ENCODE assay signal across 12 cellular contexts in genomic region chr17:39618956-39619785, GRCh38. TPM values are rescaled to one million over a fixed set of nuclear protein-coding genes. Genes with fewer than 3 reads are reported as not detected.
DNase-seq lines count a peak whose midpoint lies in the region; ATAC-seq and TF ChIP-seq lines count a peak whose summit lies in the region.
"Had no signal": no experiment of that assay in that cellular context is flagged by ENCODE, and none has a peak within 500 bp of the region (broad histone marks: within the 10 kb centered on the region; RNA-seq: fewer than 3 reads in every experiment).

No MANE protein-coding gene starts in this region.

- no peaks in the 10 kb centered on the region for H3K9me3 ChIP-seq in thoracic aorta
- H3K9me3 ChIP-seq: gastroesophageal sphincter, sigmoid colon had no signal

- no peak for DNase-seq in activated naive CD8-positive, alpha-beta T cell treated with anti-CD3 and anti-CD28 coated beads, Interleukin-2, amount 50 U/mL, for 24 hours
- DNase-seq in NCI-H2107 treated with DMSO at 0.1 percent for 48 hours (lab: John Stamatoyannopoulos, UW; ENCODE audit: unreplicated experiment) = peak; percentile 25
- no peak for DNase-seq in epithelial cell of proximal tubule (ENCODE audit: low read depth)
- DNase-seq in thoracic aorta (ENCODE audit: low spot score) = no peak
- no peak for DNase-seq in HCEC 1CT
- no peak for DNase-seq in effector CD8-positive, alpha-beta T cell (lab: John Stamatoyannopoulos, UW)
- DNase-seq: activated effector memory CD4-positive, alpha-beta T cell treated with Interleukin-2 at 50 U/mL for 16 hours; sigmoid colon had no signal

- no peak for TF ChIP-seq CTCF in epithelial cell of proximal tubule (conservative IDR thresholded peaks at IDR 0.05; ENCODE audit: low read depth, low read length)
- no peak for TF ChIP-seq CTCF in thoracic aorta (IDR thresholded peaks at IDR 0.05)

- H3K4me3 Mint-ChIP-seq in activated naive CD8-positive, alpha-beta T cell = peak overlapping the region; percentile 44
- no peak overlapping the region for H3K4me3 Mint-ChIP-seq in activated naive CD8-positive, alpha-beta T cell treated with anti-CD3 and anti-CD28 coated beads, Interleukin-2, amount 50 U/mL, for 24 hours

- no peak overlapping the region for H3K27ac ChIP-seq in thoracic aorta

- no peak overlapping the region for H3K27ac Mint-ChIP-seq in activated naive CD8-positive, alpha-beta T cell
- no peak overlapping the region for H3K27ac Mint-ChIP-seq in activated naive CD8-positive, alpha-beta T cell treated with anti-CD3 and anti-CD28 coated beads, Interleukin-2, amount 50 U/mL, for 24 hours

- H3K36me3 Mint-ChIP-seq in activated naive CD8-positive, alpha-beta T cell = no peaks in the 10 kb centered on the region
- no peaks in the 10 kb centered on the region for H3K36me3 Mint-ChIP-seq in activated naive CD8-positive, alpha-beta T cell treated with anti-CD3 and anti-CD28 coated beads, Interleukin-2, amount 50 U/mL, for 24 hours (ENCODE audit: low read depth)

- peaks cover 11% of the 10 kb centered on the region for H3K4me1 Mint-ChIP-seq in activated naive CD8-positive, alpha-beta T cell (ENCODE audit: low read depth)
- peaks cover 20% of the 10 kb centered on the region for H3K4me1 Mint-ChIP-seq in activated naive CD8-positive, alpha-beta T cell treated with anti-CD3 and anti-CD28 coated beads, Interleukin-2, amount 50 U/mL, for 24 hours

- ATAC-seq in activated naive CD8-positive, alpha-beta T cell treated with anti-CD3 and anti-CD28 coated beads, Interleukin-2, amount 50 U/mL, for 24 hours = no peak
- ATAC-seq in thoracic aorta (ENCODE audit: insufficient number of reproducible peaks, low FRiP score, low read depth) (no peak), HG02642 (IDR thresholded peaks at IDR 0.05; ENCODE audit: poor library complexity, unreplicated experiment) (no peak)
- ATAC-seq: gastroesophageal sphincter had no signal

- no peaks in the 10 kb centered on the region for H3K27me3 ChIP-seq in thoracic aorta (replicated peaks; ENCODE audit: insufficient read depth)

- no peaks in the 10 kb centered on the region for H3K9me3 Mint-ChIP-seq in activated naive CD8-positive, alpha-beta T cell (ENCODE audit: low read depth)
- no peaks in the 10 kb centered on the region for H3K9me3 Mint-ChIP-seq in activated naive CD8-positive, alpha-beta T cell treated with anti-CD3 and anti-CD28 coated beads, Interleukin-2, amount 50 U/mL, for 24 hours

- H3K36me3 ChIP-seq in thoracic aorta = no peaks in the 10 kb centered on the region
- H3K36me3 ChIP-seq: gastroesophageal sphincter, sigmoid colon had no signal

- no peaks in the 10 kb centered on the region for H3K27me3 Mint-ChIP-seq in activated naive CD8-positive, alpha-beta T cell
- H3K27me3 Mint-ChIP-seq in activated naive CD8-positive, alpha-beta T cell treated with anti-CD3 and anti-CD28 coated beads, Interleukin-2, amount 50 U/mL, for 24 hours = peaks cover 22% of the 10 kb centered on the region

- H3K4me3 ChIP-seq in epithelial cell of proximal tubule (ENCODE audit: low read depth, low read length) (peak overlapping the region; percentile 72), thoracic aorta (peak overlapping the region; percentile 72)

- peaks cover 0 to 26% of the 10 kb centered on the region in 2 donors for H3K4me1 ChIP-seq in thoracic aorta (ENCODE audit: control insufficient read depth in 1 of 2, low read depth in 2 of 2)

RNA-seq across cellular contexts. Expression of gene PPP1R1B, which starts 7.6 kb away (rescaled TPM):
- total RNA-seq in epithelial cell of proximal tubule (not detected in 2 replicates), thoracic aorta (1 to 10 TPM in 1 of 2 donors, under 1 TPM in 1; 0.27 to 2.1 TPM)
- total RNA-seq: lung microvascular endothelial cell had no signal

RNA-seq across cellular contexts. Expression of gene NEUROD2, which starts 11.5 kb away (rescaled TPM):
- total RNA-seq in epithelial cell of proximal tubule (not detected in 2 replicates), thoracic aorta (not detected)
- total RNA-seq: gastroesophageal sphincter, lung microvascular endothelial cell had no signal

RNA-seq across cellular contexts. Expression of gene STARD3, which starts 17.8 kb away (rescaled TPM):
- total RNA-seq in epithelial cell of proximal tubule (34.0 and 40.7 TPM in 2 replicates), thoracic aorta (10 to 100 TPM; 52.5 to 67.7 TPM)

RNA-seq across cellular contexts. Expression of gene TCAP, which starts 46.0 kb away (rescaled TPM):
- total RNA-seq in epithelial cell of proximal tubule = 0.07 TPM in 1 of 2 replicates, not detected in the other
- 10 to 100 TPM in 1 of 2 donors, 1 to 10 TPM in 1; 6.4 to 16.9 TPM for total RNA-seq in thoracic aorta

RNA-seq across cellular contexts. Expression of gene PNMT, which starts 49.1 kb away (rescaled TPM):
- total RNA-seq in epithelial cell of proximal tubule (not detected in 2 replicates), thoracic aorta (10 to 100 TPM in 1 of 2 donors, 1 to 10 TPM in 1; 3.1 to 22.9 TPM)
